Comparison of ENCODE assay signal across 2 cellular contexts in the genomic region with DNA sequence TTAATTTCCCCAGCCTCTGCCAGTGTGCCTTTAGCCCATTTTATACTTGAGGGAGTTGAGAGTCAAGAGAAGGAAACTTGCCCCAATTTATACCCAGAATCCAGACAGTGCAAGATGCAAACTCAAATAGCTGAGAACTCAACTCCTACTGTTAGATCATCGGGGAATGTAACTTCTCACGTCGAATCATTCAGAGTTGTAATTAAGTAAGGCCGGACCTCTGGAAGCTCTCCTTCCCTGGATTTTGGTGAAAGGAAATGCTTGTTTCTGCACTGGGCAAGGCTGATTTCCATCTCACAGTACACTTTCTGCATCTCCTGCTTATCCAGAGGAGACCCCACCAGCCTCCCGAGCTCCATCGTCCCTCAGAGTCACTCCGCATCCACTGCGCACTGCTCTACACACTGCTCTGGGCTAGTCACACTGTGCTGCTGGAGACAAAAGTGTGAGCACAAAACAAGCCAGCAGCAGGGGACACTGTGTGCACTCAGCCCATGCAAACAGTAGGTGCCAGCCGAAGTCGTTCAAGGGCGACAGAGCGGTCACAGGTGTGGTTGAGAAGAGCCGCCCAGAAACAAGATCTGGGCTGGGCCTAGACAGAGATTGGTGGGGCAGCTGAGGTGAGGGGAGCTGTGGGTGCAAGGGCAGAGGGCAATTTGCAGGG.
TF ChIP-seq lines count a peak whose summit lies in the region.

No MANE protein-coding gene starts in this region.

TF ChIP-seq in H1, 55 proteins besides CTCF, POLR2A, EP300 and RAD21:
- TF ChIP-seq PHF8 (conservative IDR thresholded peaks at IDR 0.05; ENCODE audit: low read depth, low read length): no peak
- TF ChIP-seq SP4 (IDR thresholded peaks at IDR 0.05; ENCODE audit: low read length): no peak

TF ChIP-seq in liver, 16 proteins besides CTCF, POLR2A, EP300 and RAD21:
- TF ChIP-seq JUND (IDR thresholded peaks at IDR 0.05): no peak
- TF ChIP-seq, protein P1, sequence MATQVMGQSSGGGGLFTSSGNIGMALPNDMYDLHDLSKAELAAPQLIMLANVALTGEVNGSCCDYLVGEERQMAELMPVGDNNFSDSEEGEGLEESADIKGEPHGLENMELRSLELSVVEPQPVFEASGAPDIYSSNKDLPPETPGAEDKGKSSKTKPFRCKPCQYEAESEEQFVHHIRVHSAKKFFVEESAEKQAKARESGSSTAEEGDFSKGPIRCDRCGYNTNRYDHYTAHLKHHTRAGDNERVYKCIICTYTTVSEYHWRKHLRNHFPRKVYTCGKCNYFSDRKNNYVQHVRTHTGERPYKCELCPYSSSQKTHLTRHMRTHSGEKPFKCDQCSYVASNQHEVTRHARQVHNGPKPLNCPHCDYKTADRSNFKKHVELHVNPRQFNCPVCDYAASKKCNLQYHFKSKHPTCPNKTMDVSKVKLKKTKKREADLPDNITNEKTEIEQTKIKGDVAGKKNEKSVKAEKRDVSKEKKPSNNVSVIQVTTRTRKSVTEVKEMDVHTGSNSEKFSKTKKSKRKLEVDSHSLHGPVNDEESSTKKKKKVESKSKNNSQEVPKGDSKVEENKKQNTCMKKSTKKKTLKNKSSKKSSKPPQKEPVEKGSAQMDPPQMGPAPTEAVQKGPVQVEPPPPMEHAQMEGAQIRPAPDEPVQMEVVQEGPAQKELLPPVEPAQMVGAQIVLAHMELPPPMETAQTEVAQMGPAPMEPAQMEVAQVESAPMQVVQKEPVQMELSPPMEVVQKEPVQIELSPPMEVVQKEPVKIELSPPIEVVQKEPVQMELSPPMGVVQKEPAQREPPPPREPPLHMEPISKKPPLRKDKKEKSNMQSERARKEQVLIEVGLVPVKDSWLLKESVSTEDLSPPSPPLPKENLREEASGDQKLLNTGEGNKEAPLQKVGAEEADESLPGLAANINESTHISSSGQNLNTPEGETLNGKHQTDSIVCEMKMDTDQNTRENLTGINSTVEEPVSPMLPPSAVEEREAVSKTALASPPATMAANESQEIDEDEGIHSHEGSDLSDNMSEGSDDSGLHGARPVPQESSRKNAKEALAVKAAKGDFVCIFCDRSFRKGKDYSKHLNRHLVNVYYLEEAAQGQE (IDR thresholded peaks at IDR 0.05): no peak
- no peak for TF ChIP-seq TAF1 (conservative IDR thresholded peaks at IDR 0.05)
- TF ChIP-seq, protein P2, sequence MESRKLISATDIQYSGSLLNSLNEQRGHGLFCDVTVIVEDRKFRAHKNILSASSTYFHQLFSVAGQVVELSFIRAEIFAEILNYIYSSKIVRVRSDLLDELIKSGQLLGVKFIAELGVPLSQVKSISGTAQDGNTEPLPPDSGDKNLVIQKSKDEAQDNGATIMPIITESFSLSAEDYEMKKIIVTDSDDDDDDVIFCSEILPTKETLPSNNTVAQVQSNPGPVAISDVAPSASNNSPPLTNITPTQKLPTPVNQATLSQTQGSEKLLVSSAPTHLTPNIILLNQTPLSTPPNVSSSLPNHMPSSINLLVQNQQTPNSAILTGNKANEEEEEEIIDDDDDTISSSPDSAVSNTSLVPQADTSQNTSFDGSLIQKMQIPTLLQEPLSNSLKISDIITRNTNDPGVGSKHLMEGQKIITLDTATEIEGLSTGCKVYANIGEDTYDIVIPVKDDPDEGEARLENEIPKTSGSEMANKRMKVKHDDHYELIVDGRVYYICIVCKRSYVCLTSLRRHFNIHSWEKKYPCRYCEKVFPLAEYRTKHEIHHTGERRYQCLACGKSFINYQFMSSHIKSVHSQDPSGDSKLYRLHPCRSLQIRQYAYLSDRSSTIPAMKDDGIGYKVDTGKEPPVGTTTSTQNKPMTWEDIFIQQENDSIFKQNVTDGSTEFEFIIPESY (IDR thresholded peaks at IDR 0.05): no peak
- TF ChIP-seq FOXA1 (IDR thresholded peaks at IDR 0.05): no peak
- TF ChIP-seq GABPA (IDR thresholded peaks at IDR 0.05 in 1 of 2, conservative IDR thresholded peaks at IDR 0.05 in 1 of 2): no peak
- no peak for TF ChIP-seq ATF3 (IDR thresholded peaks at IDR 0.05)
- no peak for TF ChIP-seq NR2F2 (IDR thresholded peaks at IDR 0.05)
- TF ChIP-seq MAX (IDR thresholded peaks at IDR 0.05): no peak
- TF ChIP-seq YY1 (IDR thresholded peaks at IDR 0.05): no peak
- no peak for TF ChIP-seq SP1 (IDR thresholded peaks at IDR 0.05)
- no peak for TF ChIP-seq EGR1 (IDR thresholded peaks at IDR 0.05; ENCODE audit: low read depth in 2 of 2)
- no peak for TF ChIP-seq RXRA (IDR thresholded peaks at IDR 0.05)
- no peak for TF ChIP-seq HNF4G (IDR thresholded peaks at IDR 0.05)
- TF ChIP-seq HNF4A (conservative IDR thresholded peaks at IDR 0.05): no peak
- no peak for TF ChIP-seq FOXA2 (IDR thresholded peaks at IDR 0.05)
